Comparison of ENCODE assay signal across 19 cellular contexts in the genomic region with DNA sequence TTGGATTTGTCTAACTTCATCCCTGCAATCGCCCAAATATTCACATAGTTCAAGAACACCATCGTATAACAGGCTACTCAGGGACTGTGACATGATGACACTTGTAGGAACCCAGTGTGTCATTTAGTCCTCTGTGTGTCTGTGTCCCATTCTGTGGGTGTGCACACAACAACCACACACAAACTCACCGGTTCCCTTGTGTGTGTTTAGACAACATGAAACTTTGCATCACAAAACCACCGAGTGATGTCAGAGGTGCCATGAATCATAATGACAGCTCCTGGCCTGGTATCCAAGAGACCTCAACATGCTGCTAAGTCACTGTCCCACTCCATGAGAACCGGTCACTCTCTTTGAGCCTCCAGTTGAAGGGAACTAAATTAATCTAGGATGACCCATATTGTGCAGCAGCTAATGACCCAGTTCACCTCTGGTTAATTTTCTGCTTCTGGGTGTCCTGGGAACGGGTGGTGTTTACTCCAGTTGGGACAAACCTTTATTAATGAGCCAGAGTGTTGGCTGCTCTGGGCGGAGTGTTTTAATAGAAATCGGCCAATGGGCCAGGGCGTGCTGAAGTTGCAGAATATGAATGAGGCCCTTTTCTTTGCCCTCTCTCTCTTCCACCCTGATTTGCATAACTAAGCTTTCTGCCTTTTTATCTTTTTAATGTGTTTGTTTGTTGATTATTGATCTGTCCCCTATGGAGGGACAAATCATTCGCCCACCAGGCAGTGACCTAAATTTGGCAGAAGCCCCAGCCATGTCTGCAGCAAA.
DNase-seq lines count a peak whose midpoint lies in the region; ATAC-seq, FAIRE-seq and TF ChIP-seq lines count a peak whose summit lies in the region.
"Had no signal": no experiment of that assay in that cellular context is flagged by ENCODE, and none has a peak within 500 bp of the region (broad histone marks: within the 10 kb centered on the region; RNA-seq: fewer than 3 reads in every experiment).

No MANE protein-coding gene starts in this region.

- H3K27ac ChIP-seq in small intestine (ENCODE audit: low read depth in 1 of 2, low read length in 1 of 2), result no peak overlapping the region
- H3K27ac ChIP-seq: Peyer's patch, sigmoid colon had no signal

- intact Hi-C loops in activated CD4-positive, alpha-beta memory T cell treated with anti-CD3 and anti-CD28 coated beads for 36 hours (cut with micrococcal nuclease), result no loop called here

- no peaks in the 10 kb centered on the region for H3K4me1 ChIP-seq in small intestine (ENCODE audit: control insufficient read depth in 2 of 2, insufficient read depth in 1 of 2, low read depth in 1 of 2, low read length in 1 of 2)
- H3K4me1 ChIP-seq: Peyer's patch, sigmoid colon had no signal

- no peak overlapping the region for H3K4me3 ChIP-seq in small intestine (ENCODE audit: low read depth in 1 of 2, low read length in 2 of 2)
- H3K4me3 ChIP-seq: Peyer's patch, sigmoid colon had no signal

- H3K9me3 ChIP-seq in small intestine (ENCODE audit: control insufficient read depth, low read depth), result no peaks in the 10 kb centered on the region
- H3K9me3 ChIP-seq: Peyer's patch, sigmoid colon had no signal

- no peaks in the 10 kb centered on the region for H3K36me3 ChIP-seq in small intestine (ENCODE audit: control insufficient read depth in 2 of 2, insufficient read depth in 2 of 2, low read length in 2 of 2)
- H3K36me3 ChIP-seq: Peyer's patch, sigmoid colon had no signal

- peak; percentile 85 for ATAC-seq in activated naive CD8-positive, alpha-beta T cell treated with anti-CD3 and anti-CD28 coated beads, Interleukin-2, amount 50 U/mL, for 24 hours
- ATAC-seq: activated CD4-positive, CD25-positive, alpha-beta regulatory T cell treated with anti-CD3 and anti-CD28 coated beads, Interleukin-2, amount 50 U/mL, for 24 hours; esophagus mucosa had no signal

- no peak for FAIRE-seq in small intestine (lab: Jason Lieb, UNC)
- FAIRE-seq: keratinocyte, urothelium cell line had no signal

- DNase-seq in activated CD4-positive, alpha-beta memory T cell treated with anti-CD3 and anti-CD28 coated beads for 36 hours, result peak; percentile 49
- DNase-seq in activated CD4-positive, alpha-beta memory T cell treated with anti-CD3 and anti-CD28 coated beads, Interleukin-2, amount 10 ng/mL, durations not matched to agents 7 days and 5 days, result no peak
- DNase-seq in Daoy (ENCODE audit: low read depth) (peak; percentile 24), small intestine (no peak), GM13977 (ENCODE audit: low spot score) (no peak), KG1 (lab: John Stamatoyannopoulos, UW) (no peak)
- peak; percentile 44 for DNase-seq in activated naive CD8-positive, alpha-beta T cell treated with anti-CD3 and anti-CD28 coated beads, Interleukin-2, amount 50 U/mL, for 24 hours
- DNase-seq: CD4-positive, alpha-beta T cell; GOT3; NCI-H2029 treated with DMSO at 0.1 percent for 48 hours; NCI-H748 treated with DMSO at 0.1 percent for 48 hours; Peyer's patch; sigmoid colon had no signal

- no peaks in the 10 kb centered on the region for H3K9me3 Mint-ChIP-seq in activated CD4-positive, alpha-beta memory T cell treated with anti-CD3 and anti-CD28 coated beads for 36 hours
- H3K9me3 Mint-ChIP-seq in activated CD4-positive, alpha-beta memory T cell treated with anti-CD3 and anti-CD28 coated beads, Interleukin-2, amount 10 ng/mL, durations not matched to agents 7 days and 5 days, result no peaks in the 10 kb centered on the region
- H3K9me3 Mint-ChIP-seq in activated naive CD8-positive, alpha-beta T cell treated with anti-CD3 and anti-CD28 coated beads, Interleukin-2, amount 50 U/mL, for 24 hours, result no peaks in the 10 kb centered on the region
- no peaks in the 10 kb centered on the region for H3K9me3 Mint-ChIP-seq in nephron
- H3K9me3 Mint-ChIP-seq: CD4-positive, alpha-beta T cell; stimulated activated naive CD8-positive, alpha-beta T cell treated with anti-CD3 and anti-CD28 coated beads, Interleukin-15, Interleukin-2, amounts not matched to agents 100 ng/mL and 50 ng/mL, for 24 hours had no signal

- in situ Hi-C loops in GM13977 (cut with MboI; ENCODE audit: low pct_unique_long_range_greater_than_20kb, low sequenced_read_pairs, unreplicated experiment), result no loop called here

- peaks cover 0 to 3% of the 10 kb centered on the region in 2 donors for H3K27me3 ChIP-seq in small intestine (ENCODE audit: control insufficient read depth in 2 of 2, insufficient read depth in 2 of 2, low read length in 2 of 2)
- H3K27me3 ChIP-seq: Peyer's patch, sigmoid colon had no signal

- CTCF ChIA-PET in activated CD4-positive, alpha-beta memory T cell treated with anti-CD3 and anti-CD28 coated beads for 36 hours (lab: Charles Lee), result no interaction called here
- CTCF ChIA-PET in activated CD4-positive, alpha-beta memory T cell treated with anti-CD3 and anti-CD28 coated beads, Interleukin-2, amount 10 ng/mL, durations not matched to agents 7 days and 5 days (lab: Charles Lee), result no interaction called here

- no peaks in the 10 kb centered on the region for H3K36me3 Mint-ChIP-seq in activated CD4-positive, alpha-beta memory T cell treated with anti-CD3 and anti-CD28 coated beads for 36 hours
- H3K36me3 Mint-ChIP-seq in activated CD4-positive, alpha-beta memory T cell treated with anti-CD3 and anti-CD28 coated beads, Interleukin-2, amount 10 ng/mL, durations not matched to agents 7 days and 5 days (ENCODE audit: low read depth), result no peaks in the 10 kb centered on the region
- H3K36me3 Mint-ChIP-seq in activated naive CD8-positive, alpha-beta T cell treated with anti-CD3 and anti-CD28 coated beads, Interleukin-2, amount 50 U/mL, for 24 hours (ENCODE audit: low read depth), result no peaks in the 10 kb centered on the region
- H3K36me3 Mint-ChIP-seq in nephron (ENCODE audit: low read depth), result no peaks in the 10 kb centered on the region

- peaks cover 16% of the 10 kb centered on the region for H3K27me3 Mint-ChIP-seq in activated CD4-positive, alpha-beta memory T cell treated with anti-CD3 and anti-CD28 coated beads for 36 hours
- peaks cover 21% of the 10 kb centered on the region for H3K27me3 Mint-ChIP-seq in activated CD4-positive, alpha-beta memory T cell treated with anti-CD3 and anti-CD28 coated beads, Interleukin-2, amount 10 ng/mL, durations not matched to agents 7 days and 5 days
- H3K27me3 Mint-ChIP-seq in activated naive CD8-positive, alpha-beta T cell treated with anti-CD3 and anti-CD28 coated beads, Interleukin-2, amount 50 U/mL, for 24 hours, result peaks cover 18% of the 10 kb centered on the region
- H3K27me3 Mint-ChIP-seq in nephron (ENCODE audit: low read depth), result peaks cover 28% of the 10 kb centered on the region

- H3K27ac Mint-ChIP-seq in activated CD4-positive, alpha-beta memory T cell treated with anti-CD3 and anti-CD28 coated beads for 36 hours, result no peak overlapping the region
- no peak overlapping the region for H3K27ac Mint-ChIP-seq in activated CD4-positive, alpha-beta memory T cell treated with anti-CD3 and anti-CD28 coated beads, Interleukin-2, amount 10 ng/mL, durations not matched to agents 7 days and 5 days
- no peak overlapping the region for H3K27ac Mint-ChIP-seq in activated naive CD8-positive, alpha-beta T cell treated with anti-CD3 and anti-CD28 coated beads, Interleukin-2, amount 50 U/mL, for 24 hours
- H3K27ac Mint-ChIP-seq in nephron, result peak overlapping the region in 2 of 3 experiments; percentile 21 to 38
- H3K27ac Mint-ChIP-seq: CD4-positive, alpha-beta T cell; stimulated activated naive CD8-positive, alpha-beta T cell treated with anti-CD3 and anti-CD28 coated beads, Interleukin-15, Interleukin-2, amounts not matched to agents 100 ng/mL and 50 ng/mL, for 24 hours had no signal

- POLR2A ChIA-PET in activated CD4-positive, alpha-beta memory T cell treated with anti-CD3 and anti-CD28 coated beads for 36 hours (lab: Charles Lee), result no interaction called here
- POLR2A ChIA-PET in activated CD4-positive, alpha-beta memory T cell treated with anti-CD3 and anti-CD28 coated beads, Interleukin-2, amount 10 ng/mL, durations not matched to agents 7 days and 5 days (lab: Charles Lee), result no interaction called here

- no peak overlapping the region for H3K4me3 Mint-ChIP-seq in activated CD4-positive, alpha-beta memory T cell treated with anti-CD3 and anti-CD28 coated beads for 36 hours
- H3K4me3 Mint-ChIP-seq in activated CD4-positive, alpha-beta memory T cell treated with anti-CD3 and anti-CD28 coated beads, Interleukin-2, amount 10 ng/mL, durations not matched to agents 7 days and 5 days, result no peak overlapping the region
- no peak overlapping the region for H3K4me3 Mint-ChIP-seq in activated naive CD8-positive, alpha-beta T cell treated with anti-CD3 and anti-CD28 coated beads, Interleukin-2, amount 50 U/mL, for 24 hours
- no peak overlapping the region for H3K4me3 Mint-ChIP-seq in nephron
- H3K4me3 Mint-ChIP-seq: CD4-positive, alpha-beta T cell; stimulated activated naive CD8-positive, alpha-beta T cell treated with anti-CD3 and anti-CD28 coated beads, Interleukin-15, Interleukin-2, amounts not matched to agents 100 ng/mL and 50 ng/mL, for 24 hours had no signal

- TF ChIP-seq CTCF in nephron (IDR thresholded peaks at IDR 0.05; ENCODE audit: unreplicated experiment in 3 of 3) (no peak), GM13977 (IDR thresholded peaks at IDR 0.05; ENCODE audit: extremely low read depth, insufficient read depth, missing control alignments) (no peak)

- no peaks in the 10 kb centered on the region for H3K4me1 Mint-ChIP-seq in activated CD4-positive, alpha-beta memory T cell treated with anti-CD3 and anti-CD28 coated beads for 36 hours (ENCODE audit: low read depth)
- no peaks in the 10 kb centered on the region for H3K4me1 Mint-ChIP-seq in activated CD4-positive, alpha-beta memory T cell treated with anti-CD3 and anti-CD28 coated beads, Interleukin-2, amount 10 ng/mL, durations not matched to agents 7 days and 5 days
- peaks cover 7% of the 10 kb centered on the region for H3K4me1 Mint-ChIP-seq in activated naive CD8-positive, alpha-beta T cell treated with anti-CD3 and anti-CD28 coated beads, Interleukin-2, amount 50 U/mL, for 24 hours
- peaks cover 42% of the 10 kb centered on the region for H3K4me1 Mint-ChIP-seq in nephron

- 65 to 68% (median 67%) methylated on average over 10 of the region's 10 CpGs for WGBS in small intestine, 3 donors

Comparison
In these comparisons a context has a peak if more than half of its experiments do, and no peak if none do; other contexts are left out.
1. DNase-seq: peak in activated CD4-positive, alpha-beta memory T cell treated with anti-CD3 and anti-CD28 coated beads for 36 hours (single experiment), Daoy (single experiment) and activated naive CD8-positive, alpha-beta T cell treated with anti-CD3 and anti-CD28 coated beads, Interleukin-2, amount 50 U/mL, for 24 hours (single experiment); none in activated CD4-positive, alpha-beta memory T cell treated with anti-CD3 and anti-CD28 coated beads, Interleukin-2, amount 10 ng/mL, durations not matched to agents 7 days and 5 days (single experiment), small intestine (single experiment), GM13977 (single experiment) and KG1 (single experiment).
2. H3K27ac Mint-ChIP-seq: peak in nephron (2 of 3); none in activated CD4-positive, alpha-beta memory T cell treated with anti-CD3 and anti-CD28 coated beads for 36 hours (single experiment), activated CD4-positive, alpha-beta memory T cell treated with anti-CD3 and anti-CD28 coated beads, Interleukin-2, amount 10 ng/mL, durations not matched to agents 7 days and 5 days (single experiment) and activated naive CD8-positive, alpha-beta T cell treated with anti-CD3 and anti-CD28 coated beads, Interleukin-2, amount 50 U/mL, for 24 hours (single experiment).